Comparison of ENCODE assay signal across 1 cellular context in genomic region chr6:134436281-134436815, GRCh38.
A peak's percentile ranks its signal among the peaks of the same experiment; 100 is the strongest.
TF ChIP-seq lines count a peak whose summit lies in the region.

No MANE protein-coding gene starts in this region.

TF ChIP-seq in GM12878, 131 proteins besides CTCF, POLR2A, EP300 and RAD21 (continued from another document):
- TF ChIP-seq HDAC6 (IDR thresholded peaks at IDR 0.05; ENCODE audit: unreplicated experiment), result no peak
- peak; percentile 97 for TF ChIP-seq PAX5 (IDR thresholded peaks at IDR 0.05; ENCODE audit: borderline replicate concordance, low read depth, low read length)
- TF ChIP-seq RCOR1 (conservative IDR thresholded peaks at IDR 0.05; ENCODE audit: low read depth, low read length), result no peak
- TF ChIP-seq NKRF (conservative IDR thresholded peaks at IDR 0.05), result no peak
- 0 out of 2 replicates have a peak, but pooled peaks have one; percentile 7 for TF ChIP-seq MEF2A (IDR thresholded peaks at IDR 0.05; ENCODE audit: insufficient read depth, low read depth, low read length)
- no peak for TF ChIP-seq REST (IDR thresholded peaks at IDR 0.05; ENCODE audit: low read depth, low read length)
- TF ChIP-seq CBFB (IDR thresholded peaks at IDR 0.05; ENCODE audit: low read depth), result no peak
- TF ChIP-seq MTA3 (IDR thresholded peaks at IDR 0.05; ENCODE audit: borderline replicate concordance, low read length), result 0 out of 2 replicates have a peak, but pooled peaks have one; percentile 47
- no peak for TF ChIP-seq USF1 (IDR thresholded peaks at IDR 0.05; ENCODE audit: borderline replicate concordance, extremely low read length, insufficient read depth, low read depth, low read length)
- no peak for TF ChIP-seq HCFC1 (IDR thresholded peaks at IDR 0.05; ENCODE audit: low read length)
- no peak for TF ChIP-seq ZNF274 (IDR thresholded peaks at IDR 0.05; ENCODE audit: insufficient read depth, insufficient read length)
- TF ChIP-seq BHLHE40 (IDR thresholded peaks at IDR 0.05; ENCODE audit: borderline replicate concordance in 1 of 2, low read depth in 2 of 2, low read length in 1 of 2), result peak; percentile 93 to 95
- no peak for TF ChIP-seq POLR2AphosphoS5 (IDR thresholded peaks at IDR 0.05; ENCODE audit: low read length)
- no peak for TF ChIP-seq EZH2 (IDR thresholded peaks at IDR 0.05; ENCODE audit: borderline replicate concordance, control insufficient read depth, low read depth, low read length)
